In the genomic region with DNA sequence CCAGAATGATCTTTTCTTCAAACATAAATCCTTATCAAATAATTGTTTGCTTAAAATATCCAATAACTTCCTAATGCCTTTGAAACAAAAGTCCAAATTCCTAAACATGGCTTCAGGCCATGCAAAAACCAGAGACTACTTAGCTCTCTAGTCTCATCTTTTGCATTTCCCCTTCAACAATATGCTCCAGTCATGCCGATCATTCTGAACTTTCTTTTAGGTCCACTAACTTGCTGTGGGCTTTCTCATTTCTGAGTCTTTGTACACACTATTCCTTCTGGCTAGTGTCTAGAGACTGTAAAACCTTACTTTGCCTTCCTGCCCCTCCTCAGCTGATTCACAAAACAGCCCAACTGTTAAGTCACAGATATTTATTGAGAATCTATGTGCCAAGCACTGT, we compare ENCODE assay signal across 17 cellular contexts. TPM values are rescaled to one million over a fixed set of nuclear protein-coding genes. Genes with fewer than 3 reads are reported as not detected.
DNase-seq lines count a peak whose midpoint lies in the region; ATAC-seq lines count a peak whose summit lies in the region.
"Had no signal": no experiment of that assay in that cellular context is flagged by ENCODE, and none has a peak within 500 bp of the region (broad histone marks: within the 10 kb centered on the region; RNA-seq: fewer than 3 reads in every experiment).

No MANE protein-coding gene starts in this region.

- peak overlapping the region; percentile 34 for H3K27ac Mint-ChIP-seq in activated T-cell treated with anti-CD3 and anti-CD28 coated beads, Interleukin-2, amount 50 U/mL, for 24 hours
- peak overlapping the region; percentile 45 for H3K27ac Mint-ChIP-seq in T-helper 17 cell
- H3K27ac Mint-ChIP-seq in stimulated activated effector memory CD8-positive, alpha-beta T cell treated with anti-CD3 and anti-CD28 coated beads, Interleukin-12 subunit alpha, Interleukin-12 subunit beta, amount 100 ng/mL, for 72 hours = peak overlapping the region; percentile 39
- H3K27ac Mint-ChIP-seq: CD8-positive, alpha-beta T cell; GM23338 had no signal

- H3K27me3 Mint-ChIP-seq in activated T-cell treated with anti-CD3 and anti-CD28 coated beads, Interleukin-2, amount 50 U/mL, for 24 hours = no peaks in the 10 kb centered on the region
- H3K27me3 Mint-ChIP-seq in T-helper 17 cell = no peaks in the 10 kb centered on the region

- H3K4me3 Mint-ChIP-seq in activated T-cell treated with anti-CD3 and anti-CD28 coated beads, Interleukin-2, amount 50 U/mL, for 24 hours = no peak overlapping the region
- H3K4me3 Mint-ChIP-seq in T-helper 17 cell = peak overlapping the region; percentile 5
- no peak overlapping the region for H3K4me3 Mint-ChIP-seq in stimulated activated effector memory CD8-positive, alpha-beta T cell treated with anti-CD3 and anti-CD28 coated beads, Interleukin-12 subunit alpha, Interleukin-12 subunit beta, amount 100 ng/mL, for 72 hours
- H3K4me3 Mint-ChIP-seq: CD8-positive, alpha-beta T cell; GM23338 had no signal

- H3K9me3 Mint-ChIP-seq in activated T-cell treated with anti-CD3 and anti-CD28 coated beads, Interleukin-2, amount 50 U/mL, for 24 hours = no peaks in the 10 kb centered on the region
- H3K9me3 Mint-ChIP-seq in stimulated activated effector memory CD8-positive, alpha-beta T cell treated with anti-CD3 and anti-CD28 coated beads, Interleukin-12 subunit alpha, Interleukin-12 subunit beta, amount 100 ng/mL, for 72 hours = no peaks in the 10 kb centered on the region
- H3K9me3 Mint-ChIP-seq: CD8-positive, alpha-beta T cell; GM23338 had no signal

- DNase-seq in activated T-cell treated with anti-CD3 and anti-CD28 coated beads, Interleukin-2, amount 50 U/mL, for 24 hours = no peak
- DNase-seq in activated T-cell treated with anti-CD3 and anti-CD28 coated beads, Interleukin-2, amount 50 U/mL, for 48 hours = no peak
- DNase-seq in T-helper 17 cell = no peak
- DNase-seq in foreskin melanocyte = peak; percentile 24
- no peak for DNase-seq in stimulated activated effector memory CD8-positive, alpha-beta T cell treated with anti-CD3 and anti-CD28 coated beads, Interleukin-12 subunit alpha, Interleukin-12 subunit beta, amount 100 ng/mL, for 72 hours (ENCODE audit: low spot score in 2 of 2)
- no peak for DNase-seq in 8988T
- DNase-seq in hepatic stellate cell (ENCODE audit: low spot score) = no peak
- no peak for DNase-seq in NAMALWA (ENCODE audit: low spot score)
- DNase-seq: CD8-positive, alpha-beta T cell; KG1; NCI-H1105 treated with DMSO at 0.1 percent for 48 hours; NCI-H187 treated with DMSO at 0.1 percent for 48 hours; NCI-H2171 had no signal

- peaks cover 6% of the 10 kb centered on the region for H3K4me1 Mint-ChIP-seq in activated T-cell treated with anti-CD3 and anti-CD28 coated beads, Interleukin-2, amount 50 U/mL, for 24 hours (ENCODE audit: low read depth)
- peaks cover 5% of the 10 kb centered on the region for H3K4me1 Mint-ChIP-seq in T-helper 17 cell
- peaks cover 12% of the 10 kb centered on the region for H3K4me1 Mint-ChIP-seq in stimulated activated effector memory CD8-positive, alpha-beta T cell treated with anti-CD3 and anti-CD28 coated beads, Interleukin-12 subunit alpha, Interleukin-12 subunit beta, amount 100 ng/mL, for 72 hours
- H3K4me1 Mint-ChIP-seq: GM23338 had no signal

- peaks cover 79% of the 10 kb centered on the region for H3K36me3 Mint-ChIP-seq in activated T-cell treated with anti-CD3 and anti-CD28 coated beads, Interleukin-2, amount 50 U/mL, for 24 hours (ENCODE audit: low read depth)
- H3K36me3 Mint-ChIP-seq in T-helper 17 cell (ENCODE audit: low read depth) = peaks cover 2% of the 10 kb centered on the region
- peaks cover 100% of the 10 kb centered on the region for H3K36me3 Mint-ChIP-seq in stimulated activated effector memory CD8-positive, alpha-beta T cell treated with anti-CD3 and anti-CD28 coated beads, Interleukin-12 subunit alpha, Interleukin-12 subunit beta, amount 100 ng/mL, for 72 hours

- ATAC-seq in T-helper 17 cell = no peak
- no peak for ATAC-seq in stimulated activated effector memory CD8-positive, alpha-beta T cell treated with anti-CD3 and anti-CD28 coated beads, Interleukin-12 subunit alpha, Interleukin-12 subunit beta, amount 100 ng/mL, for 72 hours
- ATAC-seq: CD8-positive, alpha-beta T cell; GM23338; Panc1; Right ventricle myocardium inferior had no signal

- H3K9me3 ChIP-seq in T-helper 17 cell (ENCODE audit: control insufficient read depth, low read length, poor library complexity, severe bottlenecking) = no peaks in the 10 kb centered on the region

RNA-seq across cellular contexts. Expression of a gene that starts 51.5 kb away (rescaled TPM):
- 1 to 10 TPM in 1 of 2 donors, under 1 TPM in 1; 0.32 to 6.2 TPM for total RNA-seq in T-helper 17 cell
- total RNA-seq: MCF 10A, Right ventricle myocardium inferior had no signal
